Comparison of ENCODE assay signal across 8 cellular contexts in genomic region chr5:80216753-80217596, GRCh38. TPM values are rescaled to one million over a fixed set of nuclear protein-coding genes. Genes with fewer than 3 reads are reported as not detected.
A peak's percentile ranks its signal among the peaks of the same experiment; 100 is the strongest.
DNase-seq lines count a peak whose midpoint lies in the region; ATAC-seq and TF ChIP-seq lines count a peak whose summit lies in the region.

No MANE protein-coding gene starts in this region.

- H3K27me3 ChIP-seq in Caco-2 (replicated peaks; ENCODE audit: control insufficient read depth, insufficient read depth, low read length), result no peaks in the 10 kb centered on the region

- POLR2A ChIA-PET in Caco-2 (lab: Charles Lee), result interaction anchor here (0.6 kb wide), 1 partner anchor 16 kb away, joined by 5 read pairs; no protein-coding TSS in a partner anchor

- BruUV-seq in Caco-2 (replicated peaks; lab: Mats Ljungman, UMichigan), result no TSS peak

- H3K9me3 ChIP-seq in Caco-2, result no peaks in the 10 kb centered on the region

- CTCF ChIA-PET in Caco-2 (lab: Charles Lee), result no interaction called here

- no peaks in the 10 kb centered on the region for H3K9me3 Mint-ChIP-seq in Caco-2 (ENCODE audit: unreplicated experiment)
- no peaks in the 10 kb centered on the region for H3K9me3 Mint-ChIP-seq in dendritic cell treated with granulocyte-macrophage colony-stimulating factor and Interleukin-4, amounts not matched to agents 40 ng/mL and 50 ng/mL, for 4 days

- peaks cover 3% of the 10 kb centered on the region for H3K36me3 ChIP-seq in Caco-2 (ENCODE audit: control insufficient read depth, insufficient read depth, low read length)

- no peak for ATAC-seq in HG03378 (IDR thresholded peaks at IDR 0.05; ENCODE audit: unreplicated experiment)
- ATAC-seq in GM18868 (IDR thresholded peaks at IDR 0.05; ENCODE audit: unreplicated experiment), result no peak

- peaks cover 11% of the 10 kb centered on the region for H3K4me1 ChIP-seq in Caco-2

- no peak overlapping the region for H3K4me3 ChIP-seq in Caco-2 (ENCODE audit: low read depth, low read length)

- peaks cover 27% of the 10 kb centered on the region for H3K4me1 Mint-ChIP-seq in Caco-2 (ENCODE audit: low read depth, unreplicated experiment)
- H3K4me1 Mint-ChIP-seq in dendritic cell treated with granulocyte-macrophage colony-stimulating factor and Interleukin-4, amounts not matched to agents 40 ng/mL and 50 ng/mL, for 4 days (ENCODE audit: low read depth), result peaks cover 59% of the 10 kb centered on the region

- intact Hi-C loops in Caco-2 (cut with micrococcal nuclease; ENCODE audit: unreplicated experiment), result no loop called here
- intact Hi-C loops in dendritic cell treated with granulocyte-macrophage colony-stimulating factor and Interleukin-4, amounts not matched to agents 40 ng/mL and 50 ng/mL, for 4 days (cut with micrococcal nuclease), result loop anchor here (5.0 kb wide), 1 partner anchor 40 kb away; the partner anchor contains the start of gene SERINC5

- no peak overlapping the region for H3K4me3 Mint-ChIP-seq in Caco-2 (ENCODE audit: unreplicated experiment)
- no peak overlapping the region for H3K4me3 Mint-ChIP-seq in dendritic cell treated with granulocyte-macrophage colony-stimulating factor and Interleukin-4, amounts not matched to agents 40 ng/mL and 50 ng/mL, for 4 days

- no peaks in the 10 kb centered on the region for H3K27me3 Mint-ChIP-seq in Caco-2 (ENCODE audit: insufficient read depth, unreplicated experiment)
- no peaks in the 10 kb centered on the region for H3K27me3 Mint-ChIP-seq in dendritic cell treated with granulocyte-macrophage colony-stimulating factor and Interleukin-4, amounts not matched to agents 40 ng/mL and 50 ng/mL, for 4 days

- H3K36me3 Mint-ChIP-seq in Caco-2 (ENCODE audit: insufficient read depth, unreplicated experiment), result peaks cover 81% of the 10 kb centered on the region
- peaks cover 30% of the 10 kb centered on the region for H3K36me3 Mint-ChIP-seq in dendritic cell treated with granulocyte-macrophage colony-stimulating factor and Interleukin-4, amounts not matched to agents 40 ng/mL and 50 ng/mL, for 4 days (ENCODE audit: low read depth)

- H3K27ac Mint-ChIP-seq in Caco-2 (ENCODE audit: unreplicated experiment), result peak overlapping the region; percentile 76
- H3K27ac Mint-ChIP-seq in dendritic cell treated with granulocyte-macrophage colony-stimulating factor and Interleukin-4, amounts not matched to agents 40 ng/mL and 50 ng/mL, for 4 days, result peak overlapping the region; percentile 60

- TF ChIP-seq CTCF in Caco-2 (IDR thresholded peaks at IDR 0.05; ENCODE audit: insufficient read depth in 1 of 2, low read depth in 1 of 2, low read length in 1 of 2, severe bottlenecking in 1 of 2, unreplicated experiment in 1 of 2), result no peak

- no peak for DNase-seq in Caco-2
- DNase-seq in NCI-H774 (lab: John Stamatoyannopoulos, UW), result peak; percentile 10
- DNase-seq in pons (ENCODE audit: low spot score), result peak; percentile 88
- DNase-seq in SHP77 (lab: John Stamatoyannopoulos, UW), result no peak
- no peak for DNase-seq in NCI-H1930 (lab: John Stamatoyannopoulos, UW)

RNA-seq across cellular contexts. Expression of gene SERINC5, which starts 38.9 kb away (rescaled TPM):
- total RNA-seq in Caco-2 (2022), result 225 and 226 TPM in 2 replicates

Comparison
In these comparisons a context has a peak if more than half of its experiments do, and no peak if none do; other contexts are left out.
1. DNase-seq: peak in NCI-H774 (single experiment) and pons (single experiment); none in Caco-2 (0 of 2), SHP77 (0 of 2) and NCI-H1930 (0 of 2).